Comparison of ENCODE assay signal across 1 cellular context in the genomic region with DNA sequence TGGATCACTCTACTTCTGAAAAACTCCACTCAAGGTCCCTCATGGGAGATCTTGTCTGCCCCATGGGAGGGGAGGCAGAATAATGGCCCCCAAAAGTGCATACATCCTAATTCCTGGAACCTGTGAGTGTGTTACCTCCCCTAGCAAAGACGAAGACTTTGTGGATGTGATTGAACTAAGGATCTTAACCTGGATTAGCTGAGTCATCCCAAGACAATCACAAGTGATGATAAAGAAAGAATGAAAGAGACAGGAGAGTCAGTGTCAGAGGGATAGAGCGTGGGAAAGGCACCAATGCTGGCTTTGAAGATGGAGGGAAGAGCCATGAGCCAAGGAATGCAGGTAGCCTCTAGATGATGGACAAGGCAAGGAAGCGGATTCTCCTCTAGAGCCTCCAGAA.
A peak's percentile ranks its signal among the peaks of the same experiment; 100 is the strongest.
TF ChIP-seq lines count a peak whose summit lies in the region.

No MANE protein-coding gene starts in this region.

TF ChIP-seq in K562, 482 proteins besides CTCF, POLR2A, EP300 and RAD21 (continued from another document):
- TF ChIP-seq, protein P1, sequence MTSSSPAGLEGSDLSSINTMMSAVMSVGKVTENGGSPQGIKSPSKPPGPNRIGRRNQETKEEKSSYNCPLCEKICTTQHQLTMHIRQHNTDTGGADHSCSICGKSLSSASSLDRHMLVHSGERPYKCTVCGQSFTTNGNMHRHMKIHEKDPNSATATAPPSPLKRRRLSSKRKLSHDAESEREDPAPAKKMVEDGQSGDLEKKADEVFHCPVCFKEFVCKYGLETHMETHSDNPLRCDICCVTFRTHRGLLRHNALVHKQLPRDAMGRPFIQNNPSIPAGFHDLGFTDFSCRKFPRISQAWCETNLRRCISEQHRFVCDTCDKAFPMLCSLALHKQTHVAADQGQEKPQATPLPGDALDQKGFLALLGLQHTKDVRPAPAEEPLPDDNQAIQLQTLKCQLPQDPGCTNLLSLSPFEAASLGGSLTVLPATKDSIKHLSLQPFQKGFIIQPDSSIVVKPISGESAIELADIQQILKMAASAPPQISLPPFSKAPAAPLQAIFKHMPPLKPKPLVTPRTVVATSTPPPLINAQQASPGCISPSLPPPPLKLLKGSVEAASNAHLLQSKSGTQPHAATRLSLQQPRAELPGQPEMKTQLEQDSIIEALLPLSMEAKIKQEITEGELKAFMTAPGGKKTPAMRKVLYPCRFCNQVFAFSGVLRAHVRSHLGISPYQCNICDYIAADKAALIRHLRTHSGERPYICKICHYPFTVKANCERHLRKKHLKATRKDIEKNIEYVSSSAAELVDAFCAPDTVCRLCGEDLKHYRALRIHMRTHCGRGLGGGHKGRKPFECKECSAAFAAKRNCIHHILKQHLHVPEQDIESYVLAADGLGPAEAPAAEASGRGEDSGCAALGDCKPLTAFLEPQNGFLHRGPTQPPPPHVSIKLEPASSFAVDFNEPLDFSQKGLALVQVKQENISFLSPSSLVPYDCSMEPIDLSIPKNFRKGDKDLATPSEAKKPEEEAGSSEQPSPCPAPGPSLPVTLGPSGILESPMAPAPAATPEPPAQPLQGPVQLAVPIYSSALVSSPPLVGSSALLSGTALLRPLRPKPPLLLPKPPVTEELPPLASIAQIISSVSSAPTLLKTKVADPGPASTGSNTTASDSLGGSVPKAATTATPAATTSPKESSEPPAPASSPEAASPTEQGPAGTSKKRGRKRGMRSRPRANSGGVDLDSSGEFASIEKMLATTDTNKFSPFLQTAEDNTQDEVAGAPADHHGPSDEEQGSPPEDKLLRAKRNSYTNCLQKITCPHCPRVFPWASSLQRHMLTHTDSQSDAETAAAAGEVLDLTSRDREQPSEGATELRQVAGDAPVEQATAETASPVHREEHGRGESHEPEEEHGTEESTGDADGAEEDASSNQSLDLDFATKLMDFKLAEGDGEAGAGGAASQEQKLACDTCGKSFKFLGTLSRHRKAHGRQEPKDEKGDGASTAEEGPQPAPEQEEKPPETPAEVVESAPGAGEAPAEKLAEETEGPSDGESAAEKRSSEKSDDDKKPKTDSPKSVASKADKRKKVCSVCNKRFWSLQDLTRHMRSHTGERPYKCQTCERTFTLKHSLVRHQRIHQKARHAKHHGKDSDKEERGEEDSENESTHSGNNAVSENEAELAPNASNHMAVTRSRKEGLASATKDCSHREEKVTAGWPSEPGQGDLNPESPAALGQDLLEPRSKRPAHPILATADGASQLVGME (CRISPR knock-in tag; IDR thresholded peaks at IDR 0.05), result no peak
- TF ChIP-seq MAFG (tag; conservative IDR thresholded peaks at IDR 0.05) (peak; percentile 69), POLR2AphosphoS2 (IDR thresholded peaks at IDR 0.05; ENCODE audit: low read length) (no peak), NFE2 (IDR thresholded peaks at IDR 0.05; ENCODE audit: low read depth) (0 out of 2 replicates have a peak, but pooled peaks have one; percentile 22), ZNF253 (CRISPR knock-in tag; conservative IDR thresholded peaks at IDR 0.05) (no peak)
